Comparison of ENCODE assay signal across 15 cellular contexts in genomic region chr11:72189448-72190250, GRCh38. TPM values are rescaled to one million over a fixed set of nuclear protein-coding genes. Genes with fewer than 3 reads are reported as not detected.
DNase-seq lines count a peak whose midpoint lies in the region; ATAC-seq lines count a peak whose summit lies in the region.
"Had no signal": no experiment of that assay in that cellular context is flagged by ENCODE, and none has a peak within 500 bp of the region (broad histone marks: within the 10 kb centered on the region; RNA-seq: fewer than 3 reads in every experiment).

No MANE protein-coding gene starts in this region.

- intact Hi-C loops in left cardiac atrium (cut with DNase I), result no loop called here
- intact Hi-C loops in activated CD4-positive, alpha-beta T cell treated with anti-CD3 and anti-CD28 coated beads, Interleukin-2, amount 10 ng/mL, durations not matched to agents 24 days and 14 days (cut with micrococcal nuclease), result no loop called here

- no peaks in the 10 kb centered on the region for H3K4me1 Mint-ChIP-seq in activated CD4-positive, alpha-beta T cell treated with anti-CD3 and anti-CD28 coated beads, Interleukin-2, amount 10 ng/mL, durations not matched to agents 24 days and 14 days
- H3K4me1 Mint-ChIP-seq: activated CD4-positive, alpha-beta T cell treated with anti-CD3 and anti-CD28 coated beads, Interleukin-2, amount 10 ng/mL, durations not matched to agents 7 days and 5 days had no signal

- H3K18ac ChIP-seq in trophoblast cell (ENCODE audit: low read length), result no peak overlapping the region

- no peak overlapping the region for H3K27ac ChIP-seq in trophoblast cell (ENCODE audit: low read depth, low read length)
- H3K27ac ChIP-seq: cardiac muscle cell, esophagus squamous epithelium had no signal

- H2BK12ac ChIP-seq in trophoblast cell (ENCODE audit: low read length), result peak overlapping the region; percentile 35

- H3K4me3 ChIP-seq in trophoblast cell (ENCODE audit: low read depth, low read length), result no peak overlapping the region
- H3K4me3 ChIP-seq: cardiac muscle cell, esophagus squamous epithelium had no signal

- no peaks in the 10 kb centered on the region for H3K27me3 ChIP-seq in trophoblast cell (ENCODE audit: insufficient read depth, low read length)
- H3K27me3 ChIP-seq: cardiac muscle cell, esophagus squamous epithelium had no signal

- H3K9me3 ChIP-seq in trophoblast cell (ENCODE audit: insufficient read depth, low read depth, low read length), result no peaks in the 10 kb centered on the region
- H3K9me3 ChIP-seq: esophagus squamous epithelium had no signal

- no peak overlapping the region for H2BK120ac ChIP-seq in trophoblast cell (ENCODE audit: insufficient read depth, low read length, poor library complexity)

- WGBS in trophoblast cell (ENCODE audit: extremely low coverage, insufficient coverage, insufficient read length), result no CpG with 5 or more reads among the region's 3 CpGs

- ATAC-seq in left cardiac atrium, result peak; percentile 52 to 94

- H3K9me3 Mint-ChIP-seq in activated CD4-positive, alpha-beta T cell treated with anti-CD3 and anti-CD28 coated beads, Interleukin-2, amount 10 ng/mL, durations not matched to agents 24 days and 14 days, result no peaks in the 10 kb centered on the region
- H3K9me3 Mint-ChIP-seq: activated CD4-positive, alpha-beta T cell treated with anti-CD3 and anti-CD28 coated beads, Interleukin-2, amount 10 ng/mL, durations not matched to agents 7 days and 5 days had no signal

- H2BK5ac ChIP-seq in trophoblast cell (ENCODE audit: low read depth, low read length, poor library complexity), result no peak overlapping the region

- H3K36me3 Mint-ChIP-seq in activated CD4-positive, alpha-beta T cell treated with anti-CD3 and anti-CD28 coated beads, Interleukin-2, amount 10 ng/mL, durations not matched to agents 24 days and 14 days (ENCODE audit: low read depth), result no peaks in the 10 kb centered on the region

- peak overlapping the region; percentile 70 for H4K91ac ChIP-seq in trophoblast cell (ENCODE audit: low read depth, low read length)

- no peak overlapping the region for H3K23ac ChIP-seq in trophoblast cell (ENCODE audit: low read length)

- no peak overlapping the region for H4K12ac ChIP-seq in trophoblast cell (ENCODE audit: low read depth, low read length)

- H3K79me1 ChIP-seq in trophoblast cell (ENCODE audit: low read length), result peaks cover 5% of the 10 kb centered on the region

- H3K4me2 ChIP-seq in trophoblast cell (ENCODE audit: low read length), result no peak overlapping the region

- H3K27ac Mint-ChIP-seq in activated CD4-positive, alpha-beta T cell treated with anti-CD3 and anti-CD28 coated beads, Interleukin-2, amount 10 ng/mL, durations not matched to agents 24 days and 14 days, result no peak overlapping the region

- no peak overlapping the region for H3K9ac ChIP-seq in trophoblast cell (ENCODE audit: low read length)

- H3K4ac ChIP-seq in trophoblast cell (ENCODE audit: low read depth, low read length), result no peak overlapping the region

- peaks cover 15 to 22% of the 10 kb centered on the region in 2 experiments for H3K4me1 ChIP-seq in trophoblast cell (ENCODE audit: control insufficient read depth in 1 of 2, insufficient read depth in 2 of 2, low read length in 2 of 2)
- H3K4me1 ChIP-seq: esophagus squamous epithelium had no signal

- no peaks in the 10 kb centered on the region for H3K79me2 ChIP-seq in trophoblast cell (ENCODE audit: control insufficient read depth, insufficient read depth, low read length, poor library complexity)

- H2AFZ ChIP-seq in trophoblast cell (ENCODE audit: insufficient read depth, low read length, poor library complexity), result peak overlapping the region; percentile 25

- peak overlapping the region; percentile 53 for H2AK5ac ChIP-seq in trophoblast cell (ENCODE audit: low read length)

- peak overlapping the region; percentile 14 for H4K8ac ChIP-seq in trophoblast cell (ENCODE audit: low read depth, low read length)

- H3K4me3 Mint-ChIP-seq in activated CD4-positive, alpha-beta T cell treated with anti-CD3 and anti-CD28 coated beads, Interleukin-2, amount 10 ng/mL, durations not matched to agents 24 days and 14 days, result no peak overlapping the region
- H3K4me3 Mint-ChIP-seq: activated CD4-positive, alpha-beta T cell treated with anti-CD3 and anti-CD28 coated beads, Interleukin-2, amount 10 ng/mL, durations not matched to agents 7 days and 5 days had no signal

- H3K27me3 Mint-ChIP-seq in activated CD4-positive, alpha-beta T cell treated with anti-CD3 and anti-CD28 coated beads, Interleukin-2, amount 10 ng/mL, durations not matched to agents 24 days and 14 days, result no peaks in the 10 kb centered on the region
- H3K27me3 Mint-ChIP-seq: activated CD4-positive, alpha-beta T cell treated with anti-CD3 and anti-CD28 coated beads, Interleukin-2, amount 10 ng/mL, durations not matched to agents 7 days and 5 days had no signal

- no peaks in the 10 kb centered on the region for H3K36me3 ChIP-seq in trophoblast cell (ENCODE audit: control insufficient read depth in 1 of 2, insufficient read depth in 2 of 2, low read length in 2 of 2)
- H3K36me3 ChIP-seq: cardiac muscle cell, esophagus squamous epithelium had no signal

- DNase-seq in H4 (ENCODE audit: low spot score) (peak; percentile 26), NCI-H82 (lab: John Stamatoyannopoulos, UW) (peak; percentile 89), left cardiac atrium (no peak), trophoblast cell (peak; percentile 35 to 39), NCI-H146 treated with DMSO at 0.1 percent for 48 hours (lab: John Stamatoyannopoulos, UW; ENCODE audit: unreplicated experiment) (no peak)
- no peak for DNase-seq in activated CD4-positive, alpha-beta T cell treated with anti-CD3 and anti-CD28 coated beads, Interleukin-2, amount 50 U/mL, for 48 hours
- no peak for DNase-seq in activated CD4-positive, alpha-beta T cell treated with anti-CD3 and anti-CD28 coated beads, Interleukin-2, amount 10 ng/mL, durations not matched to agents 24 days and 14 days
- DNase-seq: activated CD4-positive, alpha-beta T cell treated with anti-CD3 and anti-CD28 coated beads, Interleukin-2, amount 10 ng/mL, durations not matched to agents 7 days and 5 days; activated effector memory CD4-positive, alpha-beta T cell treated with Interleukin-2 at 50 U/mL for 16 hours; esophagus squamous epithelium; stimulated activated CD4-positive, alpha-beta T cell treated with anti-CD3 and anti-CD28 coated beads, Interleukin-2, amount 100 ng/mL, for 24 hours; stimulated activated naive CD4-positive, alpha-beta T cell; SW 1271 had no signal

- H3K14ac ChIP-seq in trophoblast cell (ENCODE audit: low read length), result no peak overlapping the region

RNA-seq across cellular contexts. Expression of gene FOLR1, which starts 2.3 kb away (rescaled TPM):
- 3.4 and 6.6 TPM in 2 replicates for total RNA-seq in H4 (2014; rRNA removed; shearing (Covaris generic))
- total RNA-seq in left cardiac atrium, result not detected
- 33.1 and 40.4 TPM in 2 replicates for polyA plus RNA-seq in trophoblast cell (2013)
- total RNA-seq in activated CD4-positive, alpha-beta T cell treated with anti-CD3 and anti-CD28 coated beads, Interleukin-2, amount 10 ng/mL, durations not matched to agents 24 days and 14 days, result not detected in 2 replicates
- total RNA-seq: activated CD4-positive, alpha-beta T cell treated with anti-CD3 and anti-CD28 coated beads, Interleukin-2, amount 10 ng/mL, durations not matched to agents 7 days and 5 days had no signal

RNA-seq across cellular contexts. Expression of gene FOLR2, which starts 26.9 kb away (rescaled TPM):
- total RNA-seq in H4 (2014; rRNA removed; shearing (Covaris generic)), result not detected in 2 replicates
- total RNA-seq in left cardiac atrium, result 10 to 100 TPM; 24.0 to 57.0 TPM
- not detected in 2 replicates for polyA plus RNA-seq in trophoblast cell (2013)
- not detected in 2 replicates for total RNA-seq in activated CD4-positive, alpha-beta T cell treated with anti-CD3 and anti-CD28 coated beads, Interleukin-2, amount 10 ng/mL, durations not matched to agents 24 days and 14 days
- total RNA-seq: activated CD4-positive, alpha-beta T cell treated with anti-CD3 and anti-CD28 coated beads, Interleukin-2, amount 10 ng/mL, durations not matched to agents 7 days and 5 days; cardiac muscle cell; osteoblast had no signal
- polyA plus RNA-seq: cardiac muscle cell had no signal

RNA-seq across cellular contexts. Expression of gene INPPL1, which starts 34.9 kb away (rescaled TPM):
- total RNA-seq in H4 (2014; rRNA removed; shearing (Covaris generic)), result 23.6 and 40.7 TPM in 2 replicates
- total RNA-seq in left cardiac atrium, result 10 to 100 TPM; 89.5 to 96.4 TPM
- 128 and 130 TPM in 2 replicates for polyA plus RNA-seq in trophoblast cell (2013)
- 123 and 144 TPM in 2 replicates for total RNA-seq in activated CD4-positive, alpha-beta T cell treated with anti-CD3 and anti-CD28 coated beads, Interleukin-2, amount 10 ng/mL, durations not matched to agents 24 days and 14 days

RNA-seq across cellular contexts. Expression of gene FOLR3, which starts 54.1 kb away (rescaled TPM):
- total RNA-seq in H4 (2014; rRNA removed; shearing (Covaris generic)), result not detected in 2 replicates
- 1 to 10 TPM; 2.2 to 3.5 TPM for total RNA-seq in left cardiac atrium
- not detected in 2 replicates for polyA plus RNA-seq in trophoblast cell (2013)
- total RNA-seq in activated CD4-positive, alpha-beta T cell treated with anti-CD3 and anti-CD28 coated beads, Interleukin-2, amount 10 ng/mL, durations not matched to agents 24 days and 14 days, result not detected in 2 replicates
- total RNA-seq: activated CD4-positive, alpha-beta T cell treated with anti-CD3 and anti-CD28 coated beads, Interleukin-2, amount 10 ng/mL, durations not matched to agents 7 days and 5 days; cardiac muscle cell had no signal
- polyA plus RNA-seq: cardiac muscle cell had no signal

RNA-seq across cellular contexts. Expression of gene PHOX2A, which starts 54.3 kb away (rescaled TPM):
- total RNA-seq in H4 (2014; rRNA removed; shearing (Covaris generic)), result not detected in 2 replicates
- total RNA-seq in left cardiac atrium, result not detected
- 9.5 and 11.0 TPM in 2 replicates for polyA plus RNA-seq in trophoblast cell (2013)
- not detected in 2 replicates for total RNA-seq in activated CD4-positive, alpha-beta T cell treated with anti-CD3 and anti-CD28 coated beads, Interleukin-2, amount 10 ng/mL, durations not matched to agents 24 days and 14 days
- total RNA-seq: activated CD4-positive, alpha-beta T cell treated with anti-CD3 and anti-CD28 coated beads, Interleukin-2, amount 10 ng/mL, durations not matched to agents 7 days and 5 days; esophagus squamous epithelium; osteoblast had no signal
- polyA plus RNA-seq: cardiac muscle cell had no signal

Comparison
In these comparisons a context has a peak if more than half of its experiments do, and no peak if none do; other contexts are left out.
1. DNase-seq: peak in H4 (single experiment), NCI-H82 (single experiment) and trophoblast cell (2 of 2); none in left cardiac atrium (single experiment), activated CD4-positive, alpha-beta T cell treated with anti-CD3 and anti-CD28 coated beads, Interleukin-2, amount 50 U/mL, for 48 hours (0 of 2), activated CD4-positive, alpha-beta T cell treated with anti-CD3 and anti-CD28 coated beads, Interleukin-2, amount 10 ng/mL, durations not matched to agents 24 days and 14 days (single experiment) and NCI-H146 treated with DMSO at 0.1 percent for 48 hours (single experiment).
2. RNA of gene FOLR2, which starts 26.9 kb away (total RNA-seq): 24.0 to 57.0 TPM in left cardiac atrium; not detected in H4 and not detected in activated CD4-positive, alpha-beta T cell treated with anti-CD3 and anti-CD28 coated beads, Interleukin-2, amount 10 ng/mL, durations not matched to agents 24 days and 14 days; every median in the first group is over 10 times any median in the second.